ENCODE assay signal across 9 cellular contexts in genomic region chr2:197191948-197192338, GRCh38.
A peak's percentile ranks its signal among the peaks of the same experiment; 100 is the strongest.
DNase-seq lines count a peak whose midpoint lies in the region; ATAC-seq and TF ChIP-seq lines count a peak whose summit lies in the region.
"Had no signal": no experiment of that assay in that cellular context is flagged by ENCODE, and none has a peak within 500 bp of the region (broad histone marks: within the 10 kb centered on the region; RNA-seq: fewer than 3 reads in every experiment).

No MANE protein-coding gene starts in this region.

- peak; percentile 26 to 47 for ATAC-seq in CD4-positive, CD25-positive, alpha-beta regulatory T cell (ENCODE audit: low read depth in 2 of 2)
- peak; percentile 47 for ATAC-seq in GM19324 (IDR thresholded peaks at IDR 0.05; ENCODE audit: low FRiP score, unreplicated experiment)
- peak; percentile 83 for ATAC-seq in HG03097 (IDR thresholded peaks at IDR 0.05; ENCODE audit: low FRiP score, unreplicated experiment)
- ATAC-seq in PC-3, result no peak

- H3K9me2 ChIP-seq in PC-3 (replicated peaks; ENCODE audit: low read length), result no peaks in the 10 kb centered on the region

- peak; percentile 49 to 63 (median 58) for DNase-seq in CD4-positive, CD25-positive, alpha-beta regulatory T cell
- peak; percentile 79 for DNase-seq in activated CD4-positive, alpha-beta memory T cell treated with anti-CD3 and anti-CD28 coated beads for 36 hours
- DNase-seq in iPS-NIHi11 (ENCODE audit: low spot score) (no peak), superior temporal gyrus (ENCODE audit: extremely low spot score) (no peak), globus pallidus (ENCODE audit: low spot score) (no peak), PC-3 (no peak)

- no peaks in the 10 kb centered on the region for H3K27me3 ChIP-seq in CD4-positive, CD25-positive, alpha-beta regulatory T cell (ENCODE audit: control insufficient read depth, insufficient read depth, low read length)
- H3K27me3 ChIP-seq in PC-3 (ENCODE audit: low read length), result no peaks in the 10 kb centered on the region

- peak overlapping the region; percentile 7 to 55 (median 42) for H3K4me3 Mint-ChIP-seq in CD4-positive, CD25-positive, alpha-beta regulatory T cell
- peak overlapping the region; percentile 16 for H3K4me3 Mint-ChIP-seq in activated CD4-positive, alpha-beta memory T cell treated with anti-CD3 and anti-CD28 coated beads for 36 hours

- H3F3A ChIP-seq in PC-3 (ENCODE audit: low read length, unreplicated experiment), result no peaks in the 10 kb centered on the region

- H3K4me1 ChIP-seq in CD4-positive, CD25-positive, alpha-beta regulatory T cell (ENCODE audit: control insufficient read depth, insufficient read depth, low read length, poor library complexity, severe bottlenecking), result peaks cover 60% of the 10 kb centered on the region
- H3K4me1 ChIP-seq in PC-3 (ENCODE audit: insufficient read depth, low read length), result no peaks in the 10 kb centered on the region

- H3K36me3 ChIP-seq in CD4-positive, CD25-positive, alpha-beta regulatory T cell (ENCODE audit: control insufficient read depth, insufficient read depth, low read length), result no peaks in the 10 kb centered on the region
- no peaks in the 10 kb centered on the region; the same call in 1 of the 2 replicates for H3K36me3 ChIP-seq in PC-3 (ENCODE audit: low read depth, low read length)

- H3K4me1 Mint-ChIP-seq in CD4-positive, CD25-positive, alpha-beta regulatory T cell, result peaks cover 49 to 89% (median 69%) of the 10 kb centered on the region in 4 donors
- H3K4me1 Mint-ChIP-seq in activated CD4-positive, alpha-beta memory T cell treated with anti-CD3 and anti-CD28 coated beads for 36 hours (ENCODE audit: low read depth), result peaks cover 75% of the 10 kb centered on the region

- peak overlapping the region; percentile 85 for H3K27ac ChIP-seq in CD4-positive, CD25-positive, alpha-beta regulatory T cell (ENCODE audit: insufficient read depth, low read length, poor library complexity, severe bottlenecking)
- no peak overlapping the region for H3K27ac ChIP-seq in PC-3 (ENCODE audit: low read length)
- H3K27ac ChIP-seq: VCaP had no signal

- H3K4me2 ChIP-seq in PC-3 (ENCODE audit: low read length), result no peak overlapping the region

- no TSS peak for BruUV-seq in PC-3 (replicated peaks; lab: Mats Ljungman, UMichigan)

- H3K27me3 Mint-ChIP-seq in CD4-positive, CD25-positive, alpha-beta regulatory T cell, result no peaks in the 10 kb centered on the region
- no peaks in the 10 kb centered on the region for H3K27me3 Mint-ChIP-seq in activated CD4-positive, alpha-beta memory T cell treated with anti-CD3 and anti-CD28 coated beads for 36 hours

- TF ChIP-seq CTCF in PC-3 (conservative IDR thresholded peaks at IDR 0.05; ENCODE audit: low read depth, low read length), result no peak

- no peaks in the 10 kb centered on the region for H3K9me3 Mint-ChIP-seq in CD4-positive, CD25-positive, alpha-beta regulatory T cell
- H3K9me3 Mint-ChIP-seq in activated CD4-positive, alpha-beta memory T cell treated with anti-CD3 and anti-CD28 coated beads for 36 hours, result no peaks in the 10 kb centered on the region

- peaks cover 6% of the 10 kb centered on the region for H3K36me3 Mint-ChIP-seq in CD4-positive, CD25-positive, alpha-beta regulatory T cell
- H3K36me3 Mint-ChIP-seq in activated CD4-positive, alpha-beta memory T cell treated with anti-CD3 and anti-CD28 coated beads for 36 hours, result no peaks in the 10 kb centered on the region

- peak overlapping the region; percentile 59 for H3K4me3 ChIP-seq in CD4-positive, CD25-positive, alpha-beta regulatory T cell (ENCODE audit: low read depth, low read length)
- H3K4me3 ChIP-seq in PC-3 (ENCODE audit: low read length), result no peak overlapping the region

- no peak overlapping the region for H2AFZ ChIP-seq in PC-3 (ENCODE audit: low read length)

- H3K9ac ChIP-seq in PC-3 (ENCODE audit: low read length), result no peak overlapping the region

- CTCF ChIA-PET in activated CD4-positive, alpha-beta memory T cell treated with anti-CD3 and anti-CD28 coated beads for 36 hours (lab: Charles Lee), result interaction anchor here (0.9 to 4.1 kb wide), 33 partner anchors 10 to 187 kb away, joined by 3 to 73 read pairs (median 8); partner anchors contain the start of gene ANKRD44
- CTCF ChIA-PET in PC-3 (lab: Charles Lee), result interaction anchor here (0.6 kb wide), 1 partner anchor 17 kb away, joined by 4 read pairs; no protein-coding TSS in a partner anchor

- H3K79me2 ChIP-seq in PC-3 (ENCODE audit: low read length), result no peaks in the 10 kb centered on the region

- no peaks in the 10 kb centered on the region for H3K9me3 ChIP-seq in CD4-positive, CD25-positive, alpha-beta regulatory T cell (ENCODE audit: control insufficient read depth in 2 of 2, low read length in 2 of 2)
- H3K9me3 ChIP-seq in PC-3 (ENCODE audit: low read length), result no peaks in the 10 kb centered on the region

- intact Hi-C loops in activated CD4-positive, alpha-beta memory T cell treated with anti-CD3 and anti-CD28 coated beads for 36 hours (cut with micrococcal nuclease), result loop anchor here (1.0 to 5.0 kb wide), 5 partner anchors 24 to 186 kb away; no protein-coding TSS in a partner anchor
- intact Hi-C loops in PC-3 (cut with micrococcal nuclease), result loop anchor here (1.0 to 2.0 kb wide), 4 partner anchors 57 to 186 kb away; partner anchors contain the start of gene ANKRD44

- POLR2A ChIA-PET in activated CD4-positive, alpha-beta memory T cell treated with anti-CD3 and anti-CD28 coated beads for 36 hours (lab: Charles Lee), result interaction anchor here (0.6 to 2.3 kb wide), 8 partner anchors 20 to 169 kb away, joined by 3 to 12 read pairs (median 3); partner anchors contain the start of gene ANKRD44
- POLR2A ChIA-PET in PC-3 (lab: Charles Lee; ENCODE audit: unreplicated experiment), result no interaction called here

- no peaks in the 10 kb centered on the region for H4K20me1 ChIP-seq in PC-3 (ENCODE audit: low read length)

- peak overlapping the region in 2 of 3 donors; percentile 55 to 98 for H3K27ac Mint-ChIP-seq in CD4-positive, CD25-positive, alpha-beta regulatory T cell
- peak overlapping the region; percentile 62 for H3K27ac Mint-ChIP-seq in activated CD4-positive, alpha-beta memory T cell treated with anti-CD3 and anti-CD28 coated beads for 36 hours

Comparison
In these comparisons a context has a peak if more than half of its experiments do, and no peak if none do; other contexts are left out.
1. DNase-seq: peak in CD4-positive, CD25-positive, alpha-beta regulatory T cell (3 of 3) and activated CD4-positive, alpha-beta memory T cell treated with anti-CD3 and anti-CD28 coated beads for 36 hours (single experiment); none in iPS-NIHi11 (single experiment), superior temporal gyrus (single experiment), globus pallidus (single experiment) and PC-3 (single experiment).